ENCODE assay signal across 15 cellular contexts in genomic region chr7:94182066-94182465, GRCh38.
DNase-seq lines count a peak whose midpoint lies in the region; ATAC-seq, FAIRE-seq and TF ChIP-seq lines count a peak whose summit lies in the region.
"Had no signal": no experiment of that assay in that cellular context is flagged by ENCODE, and none has a peak within 500 bp of the region (broad histone marks: within the 10 kb centered on the region; RNA-seq: fewer than 3 reads in every experiment).

No MANE protein-coding gene starts in this region.

- intact Hi-C loops in gastrocnemius medialis (cut with DNase I; ENCODE audit: low total_unique reads) = no loop called here

- no peak overlapping the region for H3K4me3 Mint-ChIP-seq in HFFc6

- no peak for TF ChIP-seq POLR2A in A549 (IDR thresholded peaks at IDR 0.05; ENCODE audit: low read length)
- no peak for TF ChIP-seq POLR2A in gastrocnemius medialis (IDR thresholded peaks at IDR 0.05)

- POLR2A ChIA-PET in A549 (lab: Yijun Ruan, JAX) = interaction anchor here (1.2 kb wide), 1 partner anchor 52 kb away, joined by 3 read pairs; no protein-coding TSS in a partner anchor

- H3K27me3 Mint-ChIP-seq in HFFc6 (ENCODE audit: insufficient read depth) = no peaks in the 10 kb centered on the region

- FAIRE-seq in A549 (lab: Jason Lieb, UNC) = no peak

- H3K36me3 ChIP-seq in gastrocnemius medialis = no peaks in the 10 kb centered on the region
- H3K36me3 ChIP-seq: BE2C, gastroesophageal sphincter had no signal

- H3K9me3 ChIP-seq in A549 = peaks cover 33% of the 10 kb centered on the region
- no peaks in the 10 kb centered on the region for H3K9me3 ChIP-seq in gastrocnemius medialis
- H3K9me3 ChIP-seq: BE2C, gastroesophageal sphincter, psoas muscle had no signal

- H3K27ac ChIP-seq in A549 = peak overlapping the region; percentile 91 to 94
- H3K27ac ChIP-seq in gastrocnemius medialis = peak overlapping the region in 1 of 4 donors; percentile 13

- no peak for TF ChIP-seq EP300 in A549 (IDR thresholded peaks at IDR 0.05)

- in situ Hi-C loops in gastrocnemius medialis (cut with MboI; ENCODE audit: low sequenced_read_pairs in 4 of 4) = no loop called here

- peaks cover 13% of the 10 kb centered on the region; the same call in 1 of the 2 replicates for H3K9me3 Mint-ChIP-seq in HFFc6

- ATAC-seq in A549 (no peak), HG03565 (IDR thresholded peaks at IDR 0.05; ENCODE audit: unreplicated experiment) (no peak), gastrocnemius medialis (no peak)
- ATAC-seq: gastroesophageal sphincter, psoas muscle had no signal

- no peaks in the 10 kb centered on the region for H3K27me3 ChIP-seq in gastrocnemius medialis
- H3K27me3 ChIP-seq: BE2C, gastroesophageal sphincter had no signal

- no peak for TF ChIP-seq RAD21 in A549 (conservative IDR thresholded peaks at IDR 0.05 in 1 of 2, IDR thresholded peaks at IDR 0.05 in 1 of 2)

- H3K4me3 ChIP-seq in A549 = no peak overlapping the region
- no peak overlapping the region for H3K4me3 ChIP-seq in gastrocnemius medialis
- H3K4me3 ChIP-seq: gastroesophageal sphincter, psoas muscle had no signal

- 55% methylated on average over 1 of the region's 1 CpG for WGBS in A549 (ENCODE audit: missing lambda C conversion rate)

- peak overlapping the region; percentile 99 for H3K27ac Mint-ChIP-seq in HFFc6

- peaks cover 20% of the 10 kb centered on the region for H3K36me3 Mint-ChIP-seq in HFFc6 (ENCODE audit: low read depth)

- H3K4me1 ChIP-seq in A549 (peaks cover 23% of the 10 kb centered on the region), gastrocnemius medialis (peaks cover 0 to 5% of the 10 kb centered on the region in 2 donors)
- H3K4me1 ChIP-seq: BE2C, psoas muscle had no signal

- no peak overlapping the region for H3K4me2 ChIP-seq in A549

- CTCF ChIA-PET in A549 (lab: Yijun Ruan, JAX) = interaction anchor here (1.6 to 2.0 kb wide), 2 partner anchors 12 to 467 kb away, joined by 4 to 11 read pairs; no protein-coding TSS in a partner anchor

- TF ChIP-seq CTCF in A549 (IDR thresholded peaks at IDR 0.05) (no peak), HFFc6 (IDR thresholded peaks at IDR 0.05) (no peak), gastrocnemius medialis (IDR thresholded peaks at IDR 0.05 in 4 of 5, conservative IDR thresholded peaks at IDR 0.05 in 1 of 5) (no peak)

- H3K4me1 Mint-ChIP-seq in HFFc6 (ENCODE audit: low read depth) = peaks cover 82% of the 10 kb centered on the region

- DNase-seq in A549 (ENCODE audit: low read depth in 1 of 2, low spot score in 1 of 2) (peak; percentile 2 to 61), HFFc6 (peak; percentile 82), astrocyte of the hippocampus (ENCODE audit: low read depth, low spot score) (peak; percentile 72), hepatic stellate cell (ENCODE audit: low spot score) (peak; percentile 15), NCI-H1694 (lab: John Stamatoyannopoulos, UW) (no peak), gastrocnemius medialis (no peak), NCI-H82 treated with DMSO at 0.1 percent for 48 hours (lab: John Stamatoyannopoulos, UW; ENCODE audit: unreplicated experiment) (no peak)
- DNase-seq: aorta, BE2C, GOT3, KBM-7, NCI-H345, psoas muscle had no signal

TF ChIP-seq in A549, 52 proteins besides CTCF, POLR2A, EP300 and RAD21:
- no peak for TF ChIP-seq FOSL2 (IDR thresholded peaks at IDR 0.05)
- TF ChIP-seq FOSL2 (CRISPR knock-in tag; IDR thresholded peaks at IDR 0.05) = no peak
- no peak for TF ChIP-seq MAZ (IDR thresholded peaks at IDR 0.05; ENCODE audit: borderline replicate concordance, low read depth, low read length)

Comparison
In these comparisons a context has a peak if more than half of its experiments do, and no peak if none do; other contexts are left out.
1. DNase-seq: peak in A549 (2 of 2), HFFc6 (single experiment), astrocyte of the hippocampus (single experiment) and hepatic stellate cell (single experiment); none in NCI-H1694 (single experiment), gastrocnemius medialis (0 of 2) and NCI-H82 treated with DMSO at 0.1 percent for 48 hours (single experiment).